ENCODE assay signal across 1 cellular context in genomic region chr6:139376054-139376355, GRCh38.
TF ChIP-seq lines count a peak whose summit lies in the region.

No MANE protein-coding gene starts in this region.

TF ChIP-seq in GM12878, 131 proteins besides CTCF, POLR2A, EP300 and RAD21 (continued from another document):
- TF ChIP-seq ZNF687 (IDR thresholded peaks at IDR 0.05) (0 out of 2 replicates have a peak, but pooled peaks have one; percentile 11), SMC3 (IDR thresholded peaks at IDR 0.05; ENCODE audit: borderline replicate concordance, low read length) (0 out of 2 replicates have a peak, but pooled peaks have one; percentile 14), ZNF24 (IDR thresholded peaks at IDR 0.05) (no peak), ZNF384 (IDR thresholded peaks at IDR 0.05; ENCODE audit: borderline replicate concordance, low read depth, low read length) (no peak), MTA3 (IDR thresholded peaks at IDR 0.05; ENCODE audit: borderline replicate concordance, low read length) (no peak), CHD1 (IDR thresholded peaks at IDR 0.05; ENCODE audit: low read depth, low read length) (no peak), EGR1 (IDR thresholded peaks at IDR 0.05; ENCODE audit: borderline replicate concordance in 1 of 2, low read depth in 2 of 2, low read length in 2 of 2) (0 out of 3 replicates have a peak, but pooled peaks of 1 of the 2 experiments have one; percentile 8), NRF1 (conservative IDR thresholded peaks at IDR 0.05; ENCODE audit: low read depth, low read length) (no peak), KDM1A (IDR thresholded peaks at IDR 0.05; ENCODE audit: borderline replicate concordance) (no peak), TCF12 (IDR thresholded peaks at IDR 0.05; ENCODE audit: low read depth, low read length) (no peak), TBL1XR1 (IDR thresholded peaks at IDR 0.05; ENCODE audit: low read depth, low read length) (no peak), BCL3 (IDR thresholded peaks at IDR 0.05; ENCODE audit: borderline replicate concordance, insufficient read depth, low read depth, low read length, poor library complexity, severe bottlenecking) (no peak)
